In the genomic region with DNA sequence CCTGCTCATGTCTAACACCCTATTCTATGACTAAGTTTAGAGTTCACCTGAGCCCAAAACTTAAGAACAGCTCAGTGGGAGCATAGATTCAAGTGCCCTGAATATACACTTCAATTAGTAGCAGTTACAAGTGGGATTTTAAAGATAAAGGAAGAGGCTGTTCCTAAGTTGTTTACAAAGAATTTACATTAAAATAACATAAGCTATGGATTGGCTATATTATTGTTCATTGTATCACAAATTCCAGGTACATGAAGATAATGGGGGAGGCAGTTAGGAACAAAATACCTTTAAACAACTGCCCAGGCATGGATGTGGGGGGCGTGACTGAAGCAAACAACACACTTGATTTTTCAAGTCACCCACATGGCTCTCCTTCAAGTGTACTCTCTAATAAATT, we compare ENCODE assay signal across 26 cellular contexts. TPM values are rescaled to one million over a fixed set of nuclear protein-coding genes. Genes with fewer than 3 reads are reported as not detected.
"Had no signal": no experiment of that assay in that cellular context is flagged by ENCODE, and none has a peak within 500 bp of the region (broad histone marks: within the 10 kb centered on the region; RNA-seq: fewer than 3 reads in every experiment).

No MANE protein-coding gene starts in this region.

- H3K27me3 ChIP-seq: brain microvascular endothelial cell, cardiac muscle cell had no signal

- H3K36me3 ChIP-seq: brain microvascular endothelial cell, cardiac muscle cell had no signal

- ATAC-seq: activated CD4-positive, alpha-beta T cell treated with anti-CD3 and anti-CD28 coated beads for 36 hours; activated T-cell treated with anti-CD3 and anti-CD28 coated beads, Interleukin-2, amount 50 U/mL, for 72 hours; T-cell had no signal

- H3K4me1 Mint-ChIP-seq: activated naive CD8-positive, alpha-beta T cell treated with anti-CD3 and anti-CD28 coated beads for 36 hours had no signal

- H3K4me2 ChIP-seq: KMS-11 had no signal

- H3K9ac ChIP-seq: KMS-11 had no signal

- H3K4me3 Mint-ChIP-seq: activated CD4-positive, alpha-beta memory T cell treated with anti-CD3 and anti-CD28 coated beads, Interleukin-2, amount 10 ng/mL, durations not matched to agents 7 days and 5 days; activated CD4-positive, alpha-beta T cell treated with anti-CD3 and anti-CD28 coated beads for 36 hours; activated naive CD4-positive, alpha-beta T cell treated with anti-CD3 and anti-CD28 coated beads, Interleukin-2, amount 10 ng/mL, durations not matched to agents 7 days and 5 days; activated naive CD8-positive, alpha-beta T cell treated with anti-CD3 and anti-CD28 coated beads for 36 hours; activated T-cell treated with anti-CD3 and anti-CD28 coated beads, Interleukin-2, amount 50 U/mL, for 72 hours; T-cell had no signal

- H3K27me3 Mint-ChIP-seq: activated CD4-positive, alpha-beta memory T cell treated with anti-CD3 and anti-CD28 coated beads, Interleukin-2, amount 10 ng/mL, durations not matched to agents 7 days and 5 days; activated CD4-positive, alpha-beta T cell treated with anti-CD3 and anti-CD28 coated beads for 36 hours; activated naive CD4-positive, alpha-beta T cell treated with anti-CD3 and anti-CD28 coated beads, Interleukin-2, amount 10 ng/mL, durations not matched to agents 7 days and 5 days; activated naive CD8-positive, alpha-beta T cell treated with anti-CD3 and anti-CD28 coated beads for 36 hours; T-cell had no signal

- H3K4me3 ChIP-seq: cardiac muscle cell, SK-N-MC had no signal

- H3K27ac Mint-ChIP-seq: activated CD4-positive, alpha-beta memory T cell treated with anti-CD3 and anti-CD28 coated beads, Interleukin-2, amount 10 ng/mL, durations not matched to agents 7 days and 5 days; activated CD4-positive, alpha-beta T cell treated with anti-CD3 and anti-CD28 coated beads for 36 hours; activated naive CD4-positive, alpha-beta T cell treated with anti-CD3 and anti-CD28 coated beads, Interleukin-2, amount 10 ng/mL, durations not matched to agents 7 days and 5 days; activated naive CD8-positive, alpha-beta T cell treated with anti-CD3 and anti-CD28 coated beads for 36 hours; activated T-cell treated with anti-CD3 and anti-CD28 coated beads, Interleukin-2, amount 50 U/mL, for 72 hours; activated T-helper 2 cell treated with anti-CD3 and anti-CD28 coated beads, Interferon-gamma antibody, Interleukin-2, Interleukin-4, amounts not matched to agents 10 μg/mL and 5 μg/mL and 100 μg/mL, durations not matched to agents 14 hours and 24 hours and 36 hours had no signal

- DNase-seq: activated CD4-positive, alpha-beta memory T cell treated with anti-CD3 and anti-CD28 coated beads, Interleukin-2, amount 10 ng/mL, durations not matched to agents 7 days and 5 days; activated CD4-positive, alpha-beta T cell treated with anti-CD3 and anti-CD28 coated beads for 36 hours; activated CD4-positive, alpha-beta T cell treated with anti-CD3 and anti-CD28 coated beads, Interleukin-2, amount 50 U/mL, for 1 hour; activated gamma-delta T cell treated with Interleukin-2 at 50 U/mL for 16 hours; activated naive CD4-positive, alpha-beta T cell treated with anti-CD3 and anti-CD28 coated beads, Interleukin-2, amount 10 ng/mL, durations not matched to agents 7 days and 5 days; activated naive CD8-positive, alpha-beta T cell treated with anti-CD3 and anti-CD28 coated beads for 36 hours; activated T-cell treated with anti-CD3 and anti-CD28 coated beads, Interleukin-2, amount 50 U/mL, for 72 hours; brain microvascular endothelial cell; NCI-H1092; NCI-H1417; NCI-H187; NCI-H2171; NCI-H226; NCI-H526; NCI-H774; T-cell; T-helper 2 cell; T1000 had no signal

- H3K9me3 Mint-ChIP-seq: activated CD4-positive, alpha-beta memory T cell treated with anti-CD3 and anti-CD28 coated beads, Interleukin-2, amount 10 ng/mL, durations not matched to agents 7 days and 5 days; activated naive CD4-positive, alpha-beta T cell treated with anti-CD3 and anti-CD28 coated beads, Interleukin-2, amount 10 ng/mL, durations not matched to agents 7 days and 5 days; activated naive CD8-positive, alpha-beta T cell treated with anti-CD3 and anti-CD28 coated beads for 36 hours; activated T-cell treated with anti-CD3 and anti-CD28 coated beads, Interleukin-2, amount 50 U/mL, for 72 hours; activated T-helper 2 cell treated with anti-CD3 and anti-CD28 coated beads, Interferon-gamma antibody, Interleukin-2, Interleukin-4, amounts not matched to agents 10 μg/mL and 5 μg/mL and 100 μg/mL, durations not matched to agents 14 hours and 24 hours and 36 hours; T-cell had no signal

- H3K27ac ChIP-seq: brain microvascular endothelial cell, cardiac muscle cell, KMS-11, SK-N-MC had no signal

RNA-seq across cellular contexts. Expression of gene ROPN1B, which starts 52.7 kb away (rescaled TPM):
- total RNA-seq: activated CD4-positive, alpha-beta memory T cell treated with anti-CD3 and anti-CD28 coated beads, Interleukin-2, amount 10 ng/mL, durations not matched to agents 7 days and 5 days; activated CD4-positive, alpha-beta T cell treated with anti-CD3 and anti-CD28 coated beads for 36 hours; activated CD8-positive, alpha-beta memory T cell treated with anti-CD3 and anti-CD28 coated beads for 36 hours; activated naive CD8-positive, alpha-beta T cell treated with anti-CD3 and anti-CD28 coated beads for 36 hours; activated T-cell treated with anti-CD3 and anti-CD28 coated beads, Interleukin-2, amount 50 U/mL, for 72 hours; activated T-helper 2 cell treated with anti-CD3 and anti-CD28 coated beads, Interferon-gamma antibody, Interleukin-2, Interleukin-4, amounts not matched to agents 10 μg/mL and 5 μg/mL and 100 μg/mL, durations not matched to agents 14 hours and 24 hours and 36 hours; cardiac muscle cell; MCF 10A; NCI-H460; OCI-LY7; T-cell had no signal
- polyA plus RNA-seq: cardiac muscle cell had no signal
